Comparison of ENCODE assay signal across 2 cellular contexts in the genomic region with DNA sequence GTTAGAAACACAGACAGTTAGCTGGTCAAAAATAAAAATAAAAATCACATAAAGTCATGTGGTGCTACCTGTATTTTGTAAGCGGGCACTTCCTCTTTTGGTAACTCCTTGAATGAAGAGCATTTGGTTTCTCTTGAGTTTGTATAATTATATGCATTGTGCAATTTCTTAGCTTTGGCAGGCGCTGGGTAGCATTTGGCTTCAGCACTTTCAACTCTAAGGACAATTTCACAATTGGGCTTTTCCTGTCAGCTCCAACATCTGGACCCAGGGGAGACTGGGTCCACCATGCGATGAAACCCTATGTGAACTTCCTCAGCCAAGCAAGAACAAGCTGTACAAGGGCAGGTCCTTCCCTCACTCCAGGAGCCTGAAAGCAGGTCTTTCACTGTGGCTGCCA.
A peak's percentile ranks its signal among the peaks of the same experiment; 100 is the strongest.
TF ChIP-seq lines count a peak whose summit lies in the region.

No MANE protein-coding gene starts in this region.

TF ChIP-seq in liver, 16 proteins besides CTCF, POLR2A, EP300 and RAD21 (continued from another document):
- TF ChIP-seq REST (IDR thresholded peaks at IDR 0.05) (peak; percentile 32), TAF1 (conservative IDR thresholded peaks at IDR 0.05) (no peak), FOXA1 (IDR thresholded peaks at IDR 0.05) (no peak), SP1 (IDR thresholded peaks at IDR 0.05) (peak; percentile 70), FOXA2 (IDR thresholded peaks at IDR 0.05) (no peak), NR2F2 (IDR thresholded peaks at IDR 0.05) (peak; percentile 26), JUND (IDR thresholded peaks at IDR 0.05) (peak; percentile 66 to 80), ATF3 (IDR thresholded peaks at IDR 0.05) (no peak), HNF4A (conservative IDR thresholded peaks at IDR 0.05) (peak; percentile 90 to 95), GABPA (IDR thresholded peaks at IDR 0.05 in 1 of 2, conservative IDR thresholded peaks at IDR 0.05 in 1 of 2) (peak in 1 of 2 donors; percentile 50), EGR1 (IDR thresholded peaks at IDR 0.05; ENCODE audit: low read depth in 2 of 2) (peak in 1 of 2 donors; percentile 22)
- TF ChIP-seq, protein P1, sequence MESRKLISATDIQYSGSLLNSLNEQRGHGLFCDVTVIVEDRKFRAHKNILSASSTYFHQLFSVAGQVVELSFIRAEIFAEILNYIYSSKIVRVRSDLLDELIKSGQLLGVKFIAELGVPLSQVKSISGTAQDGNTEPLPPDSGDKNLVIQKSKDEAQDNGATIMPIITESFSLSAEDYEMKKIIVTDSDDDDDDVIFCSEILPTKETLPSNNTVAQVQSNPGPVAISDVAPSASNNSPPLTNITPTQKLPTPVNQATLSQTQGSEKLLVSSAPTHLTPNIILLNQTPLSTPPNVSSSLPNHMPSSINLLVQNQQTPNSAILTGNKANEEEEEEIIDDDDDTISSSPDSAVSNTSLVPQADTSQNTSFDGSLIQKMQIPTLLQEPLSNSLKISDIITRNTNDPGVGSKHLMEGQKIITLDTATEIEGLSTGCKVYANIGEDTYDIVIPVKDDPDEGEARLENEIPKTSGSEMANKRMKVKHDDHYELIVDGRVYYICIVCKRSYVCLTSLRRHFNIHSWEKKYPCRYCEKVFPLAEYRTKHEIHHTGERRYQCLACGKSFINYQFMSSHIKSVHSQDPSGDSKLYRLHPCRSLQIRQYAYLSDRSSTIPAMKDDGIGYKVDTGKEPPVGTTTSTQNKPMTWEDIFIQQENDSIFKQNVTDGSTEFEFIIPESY (IDR thresholded peaks at IDR 0.05): peak; percentile 53

TF ChIP-seq in HepG2, 621 proteins besides CTCF, POLR2A, EP300 and RAD21 (continued from another document):
- TF ChIP-seq PPARG (CRISPR knock-in tag; conservative IDR thresholded peaks at IDR 0.05) (no peak), RARA (CRISPR knock-in tag; IDR thresholded peaks at IDR 0.05) (no peak), DR1 (CRISPR knock-in tag; IDR thresholded peaks at IDR 0.05) (no peak), MYC (CRISPR knock-in tag; IDR thresholded peaks at IDR 0.05; ENCODE audit: borderline replicate concordance) (no peak), GFI1 (CRISPR knock-in tag; IDR thresholded peaks at IDR 0.05; ENCODE audit: borderline replicate concordance) (no peak)
- TF ChIP-seq, protein P2, sequence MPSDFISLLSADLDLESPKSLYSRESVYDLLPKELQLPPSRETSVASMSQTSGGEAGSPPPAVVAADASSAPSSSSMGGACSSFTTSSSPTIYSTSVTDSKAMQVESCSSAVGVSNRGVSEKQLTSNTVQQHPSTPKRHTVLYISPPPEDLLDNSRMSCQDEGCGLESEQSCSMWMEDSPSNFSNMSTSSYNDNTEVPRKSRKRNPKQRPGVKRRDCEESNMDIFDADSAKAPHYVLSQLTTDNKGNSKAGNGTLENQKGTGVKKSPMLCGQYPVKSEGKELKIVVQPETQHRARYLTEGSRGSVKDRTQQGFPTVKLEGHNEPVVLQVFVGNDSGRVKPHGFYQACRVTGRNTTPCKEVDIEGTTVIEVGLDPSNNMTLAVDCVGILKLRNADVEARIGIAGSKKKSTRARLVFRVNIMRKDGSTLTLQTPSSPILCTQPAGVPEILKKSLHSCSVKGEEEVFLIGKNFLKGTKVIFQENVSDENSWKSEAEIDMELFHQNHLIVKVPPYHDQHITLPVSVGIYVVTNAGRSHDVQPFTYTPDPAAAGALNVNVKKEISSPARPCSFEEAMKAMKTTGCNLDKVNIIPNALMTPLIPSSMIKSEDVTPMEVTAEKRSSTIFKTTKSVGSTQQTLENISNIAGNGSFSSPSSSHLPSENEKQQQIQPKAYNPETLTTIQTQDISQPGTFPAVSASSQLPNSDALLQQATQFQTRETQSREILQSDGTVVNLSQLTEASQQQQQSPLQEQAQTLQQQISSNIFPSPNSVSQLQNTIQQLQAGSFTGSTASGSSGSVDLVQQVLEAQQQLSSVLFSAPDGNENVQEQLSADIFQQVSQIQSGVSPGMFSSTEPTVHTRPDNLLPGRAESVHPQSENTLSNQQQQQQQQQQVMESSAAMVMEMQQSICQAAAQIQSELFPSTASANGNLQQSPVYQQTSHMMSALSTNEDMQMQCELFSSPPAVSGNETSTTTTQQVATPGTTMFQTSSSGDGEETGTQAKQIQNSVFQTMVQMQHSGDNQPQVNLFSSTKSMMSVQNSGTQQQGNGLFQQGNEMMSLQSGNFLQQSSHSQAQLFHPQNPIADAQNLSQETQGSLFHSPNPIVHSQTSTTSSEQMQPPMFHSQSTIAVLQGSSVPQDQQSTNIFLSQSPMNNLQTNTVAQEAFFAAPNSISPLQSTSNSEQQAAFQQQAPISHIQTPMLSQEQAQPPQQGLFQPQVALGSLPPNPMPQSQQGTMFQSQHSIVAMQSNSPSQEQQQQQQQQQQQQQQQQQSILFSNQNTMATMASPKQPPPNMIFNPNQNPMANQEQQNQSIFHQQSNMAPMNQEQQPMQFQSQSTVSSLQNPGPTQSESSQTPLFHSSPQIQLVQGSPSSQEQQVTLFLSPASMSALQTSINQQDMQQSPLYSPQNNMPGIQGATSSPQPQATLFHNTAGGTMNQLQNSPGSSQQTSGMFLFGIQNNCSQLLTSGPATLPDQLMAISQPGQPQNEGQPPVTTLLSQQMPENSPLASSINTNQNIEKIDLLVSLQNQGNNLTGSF (CRISPR knock-in tag; IDR thresholded peaks at IDR 0.05): no peak
TF ChIP-seq in HepG2: peak in this region for 0.
